In the genomic region with DNA sequence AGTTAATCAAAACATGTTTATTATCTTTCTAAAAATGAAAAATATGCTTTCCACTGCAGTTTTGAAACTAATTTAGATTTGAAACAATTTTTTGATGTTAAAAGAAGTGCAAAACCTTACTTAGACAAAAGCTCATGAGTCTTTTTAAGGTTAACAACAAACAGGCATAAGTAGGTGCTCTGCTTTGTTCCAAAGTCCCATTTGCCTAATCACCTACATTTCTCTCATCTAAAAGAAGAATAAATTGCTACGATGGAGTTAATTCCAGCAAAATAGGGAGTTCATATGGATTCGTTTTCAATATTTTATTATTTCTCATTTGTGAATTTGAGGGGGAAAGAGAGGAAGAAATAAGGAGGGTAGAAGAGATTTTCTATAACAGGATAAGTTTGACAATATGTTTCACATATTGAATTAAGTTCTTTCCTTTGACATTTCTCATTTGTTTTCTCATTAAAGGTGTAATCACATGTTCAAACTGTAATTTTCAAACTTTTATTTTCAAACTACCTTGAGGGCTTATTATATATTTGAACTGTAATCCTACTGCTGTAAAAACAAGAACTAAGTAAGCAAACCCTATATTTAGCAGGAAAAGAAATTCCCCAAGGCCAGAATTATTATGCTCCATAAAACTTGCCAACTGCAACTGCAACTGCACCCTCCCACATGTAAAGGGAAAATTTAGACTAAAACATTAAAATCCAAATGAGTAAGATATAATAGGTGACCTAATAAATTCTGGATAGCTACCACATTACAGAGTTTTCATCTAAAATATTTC, we compare ENCODE assay signal across 30 cellular contexts.
"Had no signal": no experiment of that assay in that cellular context is flagged by ENCODE, and none has a peak within 500 bp of the region (broad histone marks: within the 10 kb centered on the region; RNA-seq: fewer than 3 reads in every experiment).

No MANE protein-coding gene starts in this region.

- H3K27ac ChIP-seq: ascending aorta, breast epithelium, cardiac muscle cell, coronary artery, dorsolateral prefrontal cortex, esophagus muscularis mucosa, foreskin keratinocyte, gastrocnemius medialis had no signal

- DNase-seq: activated CD4-positive, alpha-beta memory T cell treated with anti-CD3 and anti-CD28 coated beads for 36 hours; activated CD4-positive, alpha-beta T cell treated with anti-CD3 and anti-CD28 coated beads for 36 hours; activated CD4-positive, CD25-positive, alpha-beta regulatory T cell; activated CD4-positive, CD25-positive, alpha-beta regulatory T cell treated with anti-CD3 and anti-CD28 coated beads, Interleukin-2, amount 50 U/mL, for 72 hours; activated CD8-positive, alpha-beta memory T cell treated with anti-CD3 and anti-CD28 coated beads, Interleukin-2, amount 10 ng/mL, durations not matched to agents 7 days and 5 days; activated CD8-positive, alpha-beta memory T cell treated with anti-CD3 and anti-CD28 coated beads, Interleukin-2, amount 50 U/mL, for 4 hours; activated CD8-positive, alpha-beta T cell treated with anti-CD3 and anti-CD28 coated beads, Interleukin-2, amount 10 ng/mL, durations not matched to agents 7 days and 5 days; activated gamma-delta T cell; activated naive CD4-positive, alpha-beta T cell; activated naive CD4-positive, alpha-beta T cell treated with anti-CD3 and anti-CD28 coated beads, Interleukin-2, amount 10 ng/mL, durations not matched to agents 7 days and 5 days; activated naive CD8-positive, alpha-beta T cell treated with anti-CD3 and anti-CD28 coated beads, Interleukin-2, amount 10 ng/mL, durations not matched to agents 7 days and 5 days; activated T-cell treated with anti-CD3 and anti-CD28 coated beads, Interleukin-2, amount 50 U/mL, for 24 hours; activated T-cell treated with anti-CD3 and anti-CD28 coated beads, Interleukin-2, amount 50 U/mL, for 72 hours; central memory CD4-positive, alpha-beta T cell; cerebellar nuclear complex; dorsolateral prefrontal cortex; effector memory CD4-positive, alpha-beta T cell; endodermal cell; foreskin keratinocyte; gastrocnemius medialis; glutamatergic neuron; T-helper 1 cell; T-helper 17 cell; T1000 had no signal

- H3K36me3 ChIP-seq: ascending aorta, breast epithelium, cardiac muscle cell, esophagus muscularis mucosa, gastrocnemius medialis had no signal

- ATAC-seq: activated CD4-positive, alpha-beta T cell treated with anti-CD3 and anti-CD28 coated beads for 36 hours; activated CD8-positive, alpha-beta memory T cell treated with anti-CD3 and anti-CD28 coated beads, Interleukin-2, amount 10 ng/mL, durations not matched to agents 7 days and 5 days; activated CD8-positive, alpha-beta T cell treated with anti-CD3 and anti-CD28 coated beads, Interleukin-2, amount 10 ng/mL, durations not matched to agents 7 days and 5 days; activated naive CD4-positive, alpha-beta T cell treated with anti-CD3 and anti-CD28 coated beads, Interleukin-2, amount 50 U/mL, for 72 hours; activated T-cell treated with anti-CD3 and anti-CD28 coated beads, Interleukin-2, amount 50 U/mL, for 72 hours; foreskin keratinocyte; gastrocnemius medialis; T-helper 17 cell had no signal

- H3K27me3 ChIP-seq: ascending aorta, breast epithelium, cardiac muscle cell, dorsolateral prefrontal cortex, esophagus muscularis mucosa, gastrocnemius medialis had no signal

- H3K4me1 ChIP-seq: breast epithelium, esophagus muscularis mucosa, foreskin keratinocyte, gastrocnemius medialis had no signal

- H3K4me3 ChIP-seq: ascending aorta, breast epithelium, cardiac muscle cell, coronary artery, dorsolateral prefrontal cortex, esophagus muscularis mucosa, gastrocnemius medialis had no signal

- H3K9me3 ChIP-seq: ascending aorta, breast epithelium, esophagus muscularis mucosa, gastrocnemius medialis had no signal
